19 cellular contexts compared by ENCODE assay signal in genomic region chr14:59013672-59014298, GRCh38.
A peak's percentile ranks its signal among the peaks of the same experiment; 100 is the strongest.
DNase-seq lines count a peak whose midpoint lies in the region; ATAC-seq, FAIRE-seq and TF ChIP-seq lines count a peak whose summit lies in the region.
"Had no signal": no experiment of that assay in that cellular context is flagged by ENCODE, and none has a peak within 500 bp of the region (broad histone marks: within the 10 kb centered on the region; RNA-seq: fewer than 3 reads in every experiment).

No MANE protein-coding gene starts in this region.

- peaks cover 17% of the 10 kb centered on the region for H3K9me3 ChIP-seq in HepG2 (ENCODE audit: low read length)
- H3K9me3 ChIP-seq: neutrophil had no signal

- BruUV-seq in HepG2 (replicated peaks; lab: Mats Ljungman, UMichigan) = no TSS peak

- no peak for TF ChIP-seq POLR2A in HepG2 (IDR thresholded peaks at IDR 0.05; ENCODE audit: insufficient read depth in 1 of 2, low read depth in 2 of 2, low read length in 2 of 2)

- POLR2A ChIA-PET in HepG2 (lab: Yijun Ruan, JAX) = no interaction called here

- TF ChIP-seq EP300 in HepG2 (IDR thresholded peaks at IDR 0.05; ENCODE audit: low read depth in 2 of 2, low read length in 2 of 2) = peak; percentile 49 to 82; a peak in 3 of 4 replicates
- peak; percentile 53; the same call in 1 of the 2 replicates for TF ChIP-seq EP300 in HepG2 (CRISPR knock-in tag; IDR thresholded peaks at IDR 0.05; ENCODE audit: borderline replicate concordance)

- no peaks in the 10 kb centered on the region for H3K79me2 ChIP-seq in HepG2 (ENCODE audit: insufficient read depth, low read length)

- DNase-seq in Daoy (ENCODE audit: low read depth) (peak; percentile 64), LoVo (ENCODE audit: low spot score) (peak; percentile 25), dermis blood vessel endothelial cell (peak; percentile 4), HepG2 (ENCODE audit: low spot score) (peak; percentile 66), NOMO-1 treated with dmso at 0.1 percent for 144 hours (lab: John Stamatoyannopoulos, UW; ENCODE audit: unreplicated experiment) (no peak), nucleus accumbens (lab: John Stamatoyannopoulos, UW) (no peak), KG1 (lab: John Stamatoyannopoulos, UW) (no peak), NCI-H69 (lab: John Stamatoyannopoulos, UW) (no peak)
- DNase-seq: adrenal gland, GDM1, heart right ventricle, NCI-H1930, NCI-H748 treated with DMSO at 0.1 percent for 48 hours had no signal

- no peak for FAIRE-seq in HepG2 (lab: Jason Lieb, UNC)
- FAIRE-seq: colon, islet of Langerhans had no signal

- ATAC-seq in HepG2 = peak; percentile 9; the same call in 2 of the 3 replicates
- ATAC-seq: GM23338, heart right ventricle, sciatic nerve had no signal

- no peaks in the 10 kb centered on the region for H3K36me3 ChIP-seq in HepG2 (replicated peaks in 1 of 2; ENCODE audit: control insufficient read depth in 1 of 2, insufficient read depth in 2 of 2, low read length in 2 of 2)
- H3K36me3 ChIP-seq: adrenal gland, heart right ventricle, neutrophil had no signal

- H4K20me1 ChIP-seq in HepG2 (ENCODE audit: insufficient read depth, low read length) = no peaks in the 10 kb centered on the region

- no peak overlapping the region for H3K27ac ChIP-seq in HepG2 (ENCODE audit: extremely low read length, insufficient read depth, low read length)
- H3K27ac ChIP-seq: adrenal gland, heart right ventricle, neutrophil, RWPE1 had no signal

- in situ Hi-C loops in HepG2 (cut with HindIII; ENCODE audit: extremely low pct_ligation_motif_present, low pct_unique_long_range_greater_than_20kb) = no loop called here

- H3K4me3 ChIP-seq in HepG2 (replicated peaks in 1 of 3; ENCODE audit: insufficient read depth in 1 of 3, low read depth in 2 of 3, low read length in 3 of 3) = no peak overlapping the region
- H3K4me3 ChIP-seq: adrenal gland, GM23338, heart right ventricle had no signal

- no peak overlapping the region for H2AFZ ChIP-seq in HepG2 (ENCODE audit: low read length)
- H2AFZ ChIP-seq: GM23338 had no signal

- no peak for TF ChIP-seq CTCF in HepG2 (CRISPR knock-in tag; IDR thresholded peaks at IDR 0.05)

- WGBS in HepG2 (ENCODE audit: low lambda C conversion rate) = 41% methylated on average over 7 of the region's 7 CpGs

- CTCF ChIA-PET in HepG2 (lab: Yijun Ruan, JAX; ENCODE audit: low intra/inter-chr PET ratio, low total read pairs) = no interaction called here

- H3K4me1 ChIP-seq in HepG2 (ENCODE audit: insufficient read depth, low read length) = peaks cover 37% of the 10 kb centered on the region
- H3K4me1 ChIP-seq: adrenal gland, heart right ventricle had no signal

- no peak overlapping the region for H3K9ac ChIP-seq in HepG2 (ENCODE audit: insufficient read depth, low read depth, low read length)

- TF ChIP-seq RAD21 in HepG2 (CRISPR knock-in tag; IDR thresholded peaks at IDR 0.05) = no peak

- H3K4me2 ChIP-seq in HepG2 (ENCODE audit: low read depth, low read length) = no peak overlapping the region
- H3K4me2 ChIP-seq: GM23338 had no signal

- H3K27me3 ChIP-seq in HepG2 (ENCODE audit: control insufficient read depth in 1 of 2, insufficient read depth in 2 of 2, low read length in 2 of 2) = no peaks in the 10 kb centered on the region
- H3K27me3 ChIP-seq: adrenal gland, neutrophil had no signal

- intact Hi-C loops in HepG2 (cut with micrococcal nuclease; ENCODE audit: unreplicated experiment) = no loop called here

TF ChIP-seq in HepG2, 621 proteins besides CTCF, POLR2A, EP300 and RAD21 (continues in another document):
- TF ChIP-seq ARID4A (CRISPR knock-in tag; IDR thresholded peaks at IDR 0.05; ENCODE audit: borderline replicate concordance) = no peak
- TF ChIP-seq ETV5 (CRISPR knock-in tag; IDR thresholded peaks at IDR 0.05; ENCODE audit: borderline replicate concordance) = peak; percentile 95
- TF ChIP-seq SMAD3 (CRISPR knock-in tag; IDR thresholded peaks at IDR 0.05) = 0 out of 2 replicates have a peak, but pooled peaks have one; percentile 59
- TF ChIP-seq ZNF432 (CRISPR knock-in tag; IDR thresholded peaks at IDR 0.05; ENCODE audit: borderline replicate concordance) = no peak
- no peak for TF ChIP-seq ELF1 (CRISPR knock-in tag; IDR thresholded peaks at IDR 0.05)
- TF ChIP-seq KLF11 (CRISPR knock-in tag; IDR thresholded peaks at IDR 0.05) = no peak
- TF ChIP-seq ZNF543 (CRISPR knock-in tag; IDR thresholded peaks at IDR 0.05) = no peak
- TF ChIP-seq PRMT3 (CRISPR knock-in tag; IDR thresholded peaks at IDR 0.05; ENCODE audit: borderline replicate concordance, low read depth) = no peak
- TF ChIP-seq THRA (CRISPR knock-in tag; IDR thresholded peaks at IDR 0.05; ENCODE audit: borderline replicate concordance) = peak; percentile 62; the same call in 1 of the 2 replicates
- no peak for TF ChIP-seq MAFF (IDR thresholded peaks at IDR 0.05; ENCODE audit: low read depth, low read length)
- no peak for TF ChIP-seq ZFP41 (CRISPR knock-in tag; IDR thresholded peaks at IDR 0.05; ENCODE audit: borderline replicate concordance)
- TF ChIP-seq PAXIP1 (CRISPR knock-in tag; conservative IDR thresholded peaks at IDR 0.05) = peak; percentile 47; the same call in 1 of the 2 replicates
- TF ChIP-seq SNAPC2 (CRISPR knock-in tag; IDR thresholded peaks at IDR 0.05) = no peak

Comparison
In these comparisons a context has a peak if more than half of its experiments do, and no peak if none do; other contexts are left out.
1. DNase-seq: peak in Daoy (single experiment), LoVo (single experiment), dermis blood vessel endothelial cell (single experiment) and HepG2 (single experiment); none in NOMO-1 treated with dmso at 0.1 percent for 144 hours (single experiment), nucleus accumbens (0 of 56), KG1 (single experiment) and NCI-H69 (single experiment).